19 cellular contexts compared by ENCODE assay signal in genomic region chr7:7274782-7275181, GRCh38.
DNase-seq lines count a peak whose midpoint lies in the region; FAIRE-seq and TF ChIP-seq lines count a peak whose summit lies in the region.
"Had no signal": no experiment of that assay in that cellular context is flagged by ENCODE, and none has a peak within 500 bp of the region (broad histone marks: within the 10 kb centered on the region; RNA-seq: fewer than 3 reads in every experiment).

No MANE protein-coding gene starts in this region.

- peak; percentile 70 for DNase-seq in GM23248
- DNase-seq in dedifferentiated amniotic fluid mesenchymal stem cell (ENCODE audit: extremely low spot score) = peak; percentile 81
- no peak for DNase-seq in kidney
- no peak for DNase-seq in MV-4-11 (lab: John Stamatoyannopoulos, UW)
- no peak for DNase-seq in dorsolateral prefrontal cortex
- no peak for DNase-seq in globus pallidus (ENCODE audit: low spot score)
- no peak for DNase-seq in G401 (ENCODE audit: low spot score)
- DNase-seq: activated effector memory CD4-positive, alpha-beta T cell treated with Interleukin-2 at 50 U/mL for 16 hours; NCI-H187 treated with DMSO at 0.1 percent for 48 hours; NCI-H748 treated with DMSO at 0.1 percent for 48 hours; right lobe of liver; RPMI8226; stimulated activated CD4-positive, alpha-beta T cell treated with anti-CD3 and anti-CD28 coated beads, Interleukin-2, amount 100 ng/mL, for 48 hours; T-helper 2 cell had no signal

- H3K4me3 ChIP-seq in GM23248 = no peak overlapping the region
- H3K4me3 ChIP-seq in OCI-LY1 (ENCODE audit: low read depth, low read length, poor library complexity, severe bottlenecking) = peak overlapping the region; percentile 70
- no peak overlapping the region for H3K4me3 ChIP-seq in kidney (ENCODE audit: low read length in 2 of 2)
- H3K4me3 ChIP-seq in dorsolateral prefrontal cortex = no peak overlapping the region
- H3K4me3 ChIP-seq: gastroesophageal sphincter, right lobe of liver had no signal

- TF ChIP-seq CTCF in OCI-LY1 (IDR thresholded peaks at IDR 0.05; ENCODE audit: low read length) (no peak), kidney (IDR thresholded peaks at IDR 0.05; ENCODE audit: borderline replicate concordance, extremely low read depth, insufficient read depth) (no peak), dorsolateral prefrontal cortex (IDR thresholded peaks at IDR 0.05 in 54 of 56, conservative IDR thresholded peaks at IDR 0.05 in 2 of 56; ENCODE audit: low read depth in 1 of 56, partially characterized antibody in 56 of 56) (no peak)

- H3K36me3 ChIP-seq in GM23248 (ENCODE audit: low read depth) (no peaks in the 10 kb centered on the region), OCI-LY1 (ENCODE audit: insufficient read depth, low read length) (peaks cover 22% of the 10 kb centered on the region), kidney (ENCODE audit: control insufficient read depth in 1 of 2, insufficient read depth in 2 of 2, low read length in 2 of 2) (no peaks in the 10 kb centered on the region)
- H3K36me3 ChIP-seq: gastroesophageal sphincter, neutrophil, right lobe of liver had no signal

- H3K9me2 ChIP-seq in GM23248 (ENCODE audit: insufficient read depth) = no peaks in the 10 kb centered on the region
- no peaks in the 10 kb centered on the region for H3K9me2 ChIP-seq in OCI-LY1 (ENCODE audit: low read depth, low read length)

- H3K27me3 ChIP-seq in GM23248 (replicated peaks; ENCODE audit: insufficient read depth) (no peaks in the 10 kb centered on the region), OCI-LY1 (ENCODE audit: insufficient read depth, low read length) (no peaks in the 10 kb centered on the region), dorsolateral prefrontal cortex (no peaks in the 10 kb centered on the region)
- H3K27me3 ChIP-seq: neutrophil, right lobe of liver had no signal

- H3K4me1 ChIP-seq in GM23248 (ENCODE audit: insufficient read depth) (peaks cover 4% of the 10 kb centered on the region), OCI-LY1 (ENCODE audit: insufficient read depth, low read length, severe bottlenecking) (peaks cover 71% of the 10 kb centered on the region), kidney (ENCODE audit: control insufficient read depth in 1 of 2, insufficient read depth in 1 of 2, low read depth in 1 of 2, low read length in 2 of 2) (no peaks in the 10 kb centered on the region)
- H3K4me1 ChIP-seq: gastroesophageal sphincter, right lobe of liver had no signal

- FAIRE-seq in kidney (lab: Jason Lieb, UNC) = peak; percentile 3
- FAIRE-seq: astrocyte, islet of Langerhans had no signal

- intact Hi-C loops in kidney (cut with DNase I) = no loop called here
- intact Hi-C loops in dorsolateral prefrontal cortex (cut with DNase I) = no loop called here

- in situ Hi-C loops in GM23248 (cut with MboI) = no loop called here
- in situ Hi-C loops in G401 (cut with HindIII; ENCODE audit: low sequenced_read_pairs) = no loop called here

- no peak overlapping the region for H3K9ac ChIP-seq in GM23248
- H3K9ac ChIP-seq in OCI-LY1 (ENCODE audit: low read length) = no peak overlapping the region; the same call in 1 of the 2 replicates
- H3K9ac ChIP-seq in kidney (ENCODE audit: low read length in 2 of 2) = no peak overlapping the region

- H3K79me2 ChIP-seq in GM23248 (ENCODE audit: insufficient read depth) (no peaks in the 10 kb centered on the region), OCI-LY1 (ENCODE audit: insufficient read depth, low read length) (peaks cover 22% of the 10 kb centered on the region)

- no peak overlapping the region for H3K4me2 ChIP-seq in GM23248 (ENCODE audit: unreplicated experiment)
- H3K4me2 ChIP-seq in OCI-LY1 (ENCODE audit: low read length) = peak overlapping the region; percentile 86

- H2AFZ ChIP-seq in GM23248 (no peak overlapping the region), OCI-LY1 (ENCODE audit: low read length) (no peak overlapping the region)

- H3K9me3 ChIP-seq in GM23248 (ENCODE audit: low read depth) (no peaks in the 10 kb centered on the region), OCI-LY1 (ENCODE audit: low read length) (no peaks in the 10 kb centered on the region), kidney (ENCODE audit: control insufficient read depth in 1 of 2, low read length in 2 of 2) (no peaks in the 10 kb centered on the region)
- H3K9me3 ChIP-seq: gastroesophageal sphincter, neutrophil, right lobe of liver had no signal

- WGBS in GM23248 (ENCODE audit: low coverage in 1 of 2, low lambda C conversion rate in 2 of 2, missing lambda C conversion rate in 2 of 2), 2 experiments = 21 to 22% methylated on average over 3 of the region's 3 CpGs

- H4K20me1 ChIP-seq in GM23248 (ENCODE audit: insufficient read depth) = no peaks in the 10 kb centered on the region
- H4K20me1 ChIP-seq in OCI-LY1 (ENCODE audit: insufficient read depth, low read length) = no peaks in the 10 kb centered on the region

- H3K27ac ChIP-seq in GM23248 (no peak overlapping the region), OCI-LY1 (ENCODE audit: low read depth, low read length, poor library complexity, severe bottlenecking) (peak overlapping the region; percentile 75), kidney (ENCODE audit: low read depth in 2 of 2, low read length in 2 of 2) (no peak overlapping the region), dorsolateral prefrontal cortex (no peak overlapping the region)
- H3K27ac ChIP-seq: gastroesophageal sphincter, neutrophil, right lobe of liver had no signal

- H3F3A ChIP-seq in GM23248 (ENCODE audit: insufficient read depth) (no peaks in the 10 kb centered on the region), OCI-LY1 (ENCODE audit: insufficient read depth, low read length) (no peaks in the 10 kb centered on the region)

Comparison
In these comparisons a context has a peak if more than half of its experiments do, and no peak if none do; other contexts are left out.
1. DNase-seq: peak in GM23248 (single experiment) and dedifferentiated amniotic fluid mesenchymal stem cell (single experiment); none in kidney (single experiment), MV-4-11 (single experiment), dorsolateral prefrontal cortex (0 of 10), globus pallidus (single experiment) and G401 (single experiment).